In the genomic region with DNA sequence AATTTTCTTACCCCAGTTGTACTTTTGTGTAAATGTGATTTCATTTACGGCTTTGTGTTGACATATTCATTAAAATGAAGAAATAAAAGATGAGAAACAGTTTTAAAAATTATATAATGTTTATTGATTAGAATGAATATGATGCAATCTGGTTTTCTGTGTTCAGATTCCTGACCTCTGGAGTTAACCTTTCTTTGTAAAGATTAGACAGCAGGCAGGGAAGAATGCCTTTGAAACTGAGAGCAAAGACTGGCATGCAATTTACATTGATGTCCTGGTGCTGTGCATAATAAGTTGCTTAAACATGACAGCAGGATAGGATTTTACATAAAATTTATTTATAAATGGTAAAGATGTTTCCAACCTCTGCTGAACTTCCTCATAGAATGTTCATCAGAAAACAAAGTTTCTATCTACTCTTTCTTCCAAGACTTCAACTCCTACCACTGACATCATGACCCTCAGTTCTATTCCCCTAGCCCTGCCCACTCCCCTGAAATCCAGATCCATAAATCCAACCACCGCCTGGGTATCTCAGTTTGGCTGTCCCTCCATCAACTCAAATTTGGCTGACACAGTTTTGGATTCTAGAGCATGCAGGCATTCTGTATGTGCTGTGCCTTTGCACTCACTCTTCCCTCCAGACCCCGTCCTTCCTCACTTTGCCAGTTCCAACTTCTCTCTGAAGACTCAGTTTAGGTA, we compare ENCODE assay signal across 24 cellular contexts. TPM values are rescaled to one million over a fixed set of nuclear protein-coding genes. Genes with fewer than 3 reads are reported as not detected.
DNase-seq lines count a peak whose midpoint lies in the region; ATAC-seq lines count a peak whose summit lies in the region.
"Had no signal": no experiment of that assay in that cellular context is flagged by ENCODE, and none has a peak within 500 bp of the region (broad histone marks: within the 10 kb centered on the region; RNA-seq: fewer than 3 reads in every experiment).

No MANE protein-coding gene starts in this region.

- H3K4me3 Mint-ChIP-seq in stimulated activated naive B cell treated with anti-CD40 and anti-IgM and Interleukin-4, amounts not matched to agents 10 μg/mL and 1 μg/mL and 100 μg/mL, for 72 hours, result no peak overlapping the region
- no peak overlapping the region for H3K4me3 Mint-ChIP-seq in T-helper 17 cell
- H3K4me3 Mint-ChIP-seq: stimulated activated effector memory CD8-positive, alpha-beta T cell treated with anti-CD3 and anti-CD28 coated beads, Interleukin-12 subunit alpha, Interleukin-12 subunit beta, amount 100 ng/mL, for 72 hours had no signal

- H4K8ac ChIP-seq in mesenchymal stem cell (ENCODE audit: low read length), result no peak overlapping the region

- H3K4ac ChIP-seq in mesenchymal stem cell (ENCODE audit: low read depth in 1 of 2, low read length in 2 of 2), result no peak overlapping the region

- peaks cover 7 to 8% of the 10 kb centered on the region in 2 donors for H3K27me3 Mint-ChIP-seq in stimulated activated naive B cell treated with anti-CD40 and anti-IgM and Interleukin-4, amounts not matched to agents 10 μg/mL and 1 μg/mL and 100 μg/mL, for 72 hours
- peaks cover 5% of the 10 kb centered on the region for H3K27me3 Mint-ChIP-seq in T-helper 17 cell

- ATAC-seq in stimulated activated naive B cell treated with anti-CD40 and anti-IgM and Interleukin-4, amounts not matched to agents 10 μg/mL and 1 μg/mL and 100 μg/mL, for 72 hours (replicated peaks), result no peak
- ATAC-seq in T-helper 17 cell, result no peak
- ATAC-seq: lower lobe of right lung; stimulated activated effector memory CD8-positive, alpha-beta T cell treated with anti-CD3 and anti-CD28 coated beads, Interleukin-12 subunit alpha, Interleukin-12 subunit beta, amount 100 ng/mL, for 72 hours had no signal

- H2BK12ac ChIP-seq in mesenchymal stem cell (ENCODE audit: low read length in 2 of 2), result no peak overlapping the region

- H3K36me3 Mint-ChIP-seq in stimulated activated naive B cell treated with anti-CD40 and anti-IgM and Interleukin-4, amounts not matched to agents 10 μg/mL and 1 μg/mL and 100 μg/mL, for 72 hours, result peaks cover 6 to 17% of the 10 kb centered on the region in 2 donors
- H3K36me3 Mint-ChIP-seq in T-helper 17 cell (ENCODE audit: low read depth), result no peaks in the 10 kb centered on the region
- H3K36me3 Mint-ChIP-seq: stimulated activated effector memory CD8-positive, alpha-beta T cell treated with anti-CD3 and anti-CD28 coated beads, Interleukin-12 subunit alpha, Interleukin-12 subunit beta, amount 100 ng/mL, for 72 hours had no signal

- H3K36me3 ChIP-seq in HUES48 (ENCODE audit: control insufficient read depth, insufficient read depth, low read length) (no peaks in the 10 kb centered on the region), endocrine pancreas (ENCODE audit: control insufficient read depth, insufficient read depth, low read length) (no peaks in the 10 kb centered on the region), mesenchymal stem cell (ENCODE audit: control insufficient read depth in 1 of 2, insufficient read depth in 2 of 2, low read depth in 1 of 2, low read length in 2 of 2) (peaks cover 0 to 2% of the 10 kb centered on the region in 2 experiments)
- H3K36me3 ChIP-seq: esophagus squamous epithelium, HAP-1, lower lobe of right lung, MG63, spleen had no signal

- no peaks in the 10 kb centered on the region for H3K27me3 ChIP-seq in HUES48 (ENCODE audit: control insufficient read depth, insufficient read depth, low read length)
- H3K27me3 ChIP-seq in endocrine pancreas (ENCODE audit: control insufficient read depth, insufficient read depth, low read length), result no peaks in the 10 kb centered on the region
- H3K27me3 ChIP-seq in mesenchymal stem cell (ENCODE audit: control insufficient read depth in 1 of 2, insufficient read depth in 1 of 2, low read length in 2 of 2), result no peaks in the 10 kb centered on the region
- H3K27me3 ChIP-seq: BLaER1 treated with 17β-estradiol and CSF1 and Interleukin-3, amounts not matched to agents 10 nM and 100 nM; MG63; spleen had no signal

- peak overlapping the region; percentile 16 for H3K27ac Mint-ChIP-seq in stimulated activated naive B cell treated with anti-CD40 and anti-IgM and Interleukin-4, amounts not matched to agents 10 μg/mL and 1 μg/mL and 100 μg/mL, for 72 hours
- H3K27ac Mint-ChIP-seq in T-helper 17 cell, result no peak overlapping the region
- H3K27ac Mint-ChIP-seq: stimulated activated effector memory CD8-positive, alpha-beta T cell treated with anti-CD3 and anti-CD28 coated beads, Interleukin-12 subunit alpha, Interleukin-12 subunit beta, amount 100 ng/mL, for 72 hours had no signal

- no peak overlapping the region for H3K4me2 ChIP-seq in mesenchymal stem cell (ENCODE audit: low read length, poor library complexity, severe bottlenecking)
- H3K4me2 ChIP-seq: PC-9 had no signal

- H3K27ac ChIP-seq in HUES48 (ENCODE audit: low read depth, low read length) (peak overlapping the region; percentile 97), mesenchymal stem cell (ENCODE audit: low read length, poor library complexity, severe bottlenecking) (no peak overlapping the region)
- H3K27ac ChIP-seq: BLaER1 treated with 17β-estradiol and CSF1 and Interleukin-3, amounts not matched to agents 10 nM and 100 nM; esophagus squamous epithelium; HL-60; lower lobe of right lung; PC-9 had no signal

- no peak overlapping the region for H2BK5ac ChIP-seq in mesenchymal stem cell (ENCODE audit: low read depth, low read length, poor library complexity, severe bottlenecking)

- H4K91ac ChIP-seq in mesenchymal stem cell (ENCODE audit: low read length), result no peak overlapping the region

- H3K4me1 Mint-ChIP-seq in stimulated activated naive B cell treated with anti-CD40 and anti-IgM and Interleukin-4, amounts not matched to agents 10 μg/mL and 1 μg/mL and 100 μg/mL, for 72 hours, result peaks cover 11 to 22% of the 10 kb centered on the region in 2 donors
- H3K4me1 Mint-ChIP-seq in T-helper 17 cell, result peaks cover 5% of the 10 kb centered on the region
- H3K4me1 Mint-ChIP-seq: stimulated activated effector memory CD8-positive, alpha-beta T cell treated with anti-CD3 and anti-CD28 coated beads, Interleukin-12 subunit alpha, Interleukin-12 subunit beta, amount 100 ng/mL, for 72 hours had no signal

- no peak overlapping the region for H3K4me3 ChIP-seq in HUES48 (ENCODE audit: low read depth, low read length)
- H3K4me3 ChIP-seq in endocrine pancreas (ENCODE audit: control insufficient read depth, insufficient read depth, low read length), result peak overlapping the region; percentile 61
- no peak overlapping the region for H3K4me3 ChIP-seq in mesenchymal stem cell (ENCODE audit: insufficient read depth in 1 of 2, low read depth in 1 of 2, low read length in 2 of 2)
- H3K4me3 ChIP-seq: esophagus squamous epithelium, HAP-1, lower lobe of right lung, MG63, PC-9, spleen had no signal

- DNase-seq in mesenchymal stem cell (no peak), T-helper 17 cell (no peak), hippocampal formation (lab: John Stamatoyannopoulos, UW) (no peak), HuH-7 (ENCODE audit: low spot score) (no peak)
- DNase-seq in stimulated activated naive B cell treated with anti-CD40 and anti-IgM and Interleukin-4, amounts not matched to agents 10 μg/mL and 1 μg/mL and 100 μg/mL, for 72 hours, result no peak
- no peak for DNase-seq in activated CD8-positive, alpha-beta memory T cell treated with anti-CD3 and anti-CD28 coated beads for 24 hours
- DNase-seq: activated CD4-positive, alpha-beta T cell treated with anti-CD3 and anti-CD28 coated beads for 1 hour; activated T-cell treated with anti-CD3 and anti-CD28 coated beads, Interleukin-2, amount 50 U/mL, for 1 hour; effector memory CD4-positive, alpha-beta T cell; esophagus squamous epithelium; lower lobe of right lung; MG63; NCI-H1417; PC-9; SIG-M5; spleen; stimulated activated CD4-positive, alpha-beta T cell treated with anti-CD3 and anti-CD28 coated beads, Interleukin-2, amount 100 ng/mL, for 48 hours had no signal

- no peak overlapping the region for H2AFZ ChIP-seq in mesenchymal stem cell (ENCODE audit: low read depth, low read length)
- H2AFZ ChIP-seq: PC-9 had no signal

- H3K18ac ChIP-seq in mesenchymal stem cell (ENCODE audit: low read depth in 1 of 2, low read length in 2 of 2), result no peak overlapping the region

- H3K9me3 Mint-ChIP-seq in stimulated activated naive B cell treated with anti-CD40 and anti-IgM and Interleukin-4, amounts not matched to agents 10 μg/mL and 1 μg/mL and 100 μg/mL, for 72 hours, result peaks cover 7 to 11% of the 10 kb centered on the region in 2 donors
- H3K9me3 Mint-ChIP-seq: stimulated activated effector memory CD8-positive, alpha-beta T cell treated with anti-CD3 and anti-CD28 coated beads, Interleukin-12 subunit alpha, Interleukin-12 subunit beta, amount 100 ng/mL, for 72 hours had no signal

- peak overlapping the region; percentile 33; the same call in 1 of the 2 replicates for H3K9ac ChIP-seq in HUES48 (ENCODE audit: low read depth, low read length)
- no peak overlapping the region for H3K9ac ChIP-seq in endocrine pancreas (ENCODE audit: control insufficient read depth, insufficient read depth, low read length)
- no peak overlapping the region for H3K9ac ChIP-seq in mesenchymal stem cell (ENCODE audit: low read length)
- H3K9ac ChIP-seq: BLaER1 treated with 17β-estradiol and CSF1 and Interleukin-3, amounts not matched to agents 10 nM and 100 nM had no signal

- no peak overlapping the region for H2BK120ac ChIP-seq in mesenchymal stem cell (ENCODE audit: low read depth, low read length)

- H3K4me1 ChIP-seq in HUES48 (ENCODE audit: control insufficient read depth, insufficient read depth, low read length) (peaks cover 48% of the 10 kb centered on the region), endocrine pancreas (ENCODE audit: control insufficient read depth, insufficient read depth, low read length) (peaks cover 14% of the 10 kb centered on the region), mesenchymal stem cell (ENCODE audit: control insufficient read depth, insufficient read depth, low read depth, low read length) (peaks cover 2% of the 10 kb centered on the region)

- H3K14ac ChIP-seq in mesenchymal stem cell (ENCODE audit: low read length in 2 of 2), result no peak overlapping the region

- WGBS in mesenchymal stem cell, result 84% methylated on average over 2 of the region's 3 CpGs

- H2AK5ac ChIP-seq in mesenchymal stem cell (ENCODE audit: low read length, severe bottlenecking), result peak overlapping the region; percentile 96

- H3K23ac ChIP-seq in mesenchymal stem cell (ENCODE audit: low read length in 2 of 2), result no peak overlapping the region

- H2BK15ac ChIP-seq in mesenchymal stem cell (ENCODE audit: low read depth, poor library complexity, severe bottlenecking), result no peak overlapping the region

- no peaks in the 10 kb centered on the region for H3K79me1 ChIP-seq in mesenchymal stem cell (replicated peaks; ENCODE audit: low read length, poor library complexity, severe bottlenecking)

- no peaks in the 10 kb centered on the region for H3K9me3 ChIP-seq in HUES48 (ENCODE audit: control insufficient read depth, insufficient read depth, low read length)
- no peaks in the 10 kb centered on the region for H3K9me3 ChIP-seq in endocrine pancreas (ENCODE audit: control insufficient read depth, low read length)
- no peaks in the 10 kb centered on the region for H3K9me3 ChIP-seq in mesenchymal stem cell (ENCODE audit: control insufficient read depth, low read length)
- H3K9me3 ChIP-seq in T-helper 17 cell (ENCODE audit: control insufficient read depth, low read length, poor library complexity, severe bottlenecking), result no peaks in the 10 kb centered on the region
- H3K9me3 ChIP-seq: esophagus squamous epithelium, HAP-1, lower lobe of right lung, MG63 had no signal

RNA-seq across cellular contexts. Expression of a gene that starts 1.7 kb away (rescaled TPM):
- 0.12 TPM for polyA plus RNA-seq in mesenchymal stem cell (2013, experiment 1 of 2)
- 0.07 TPM for polyA plus RNA-seq in mesenchymal stem cell (2013, experiment 2 of 2)
- total RNA-seq in T-helper 17 cell, result 10 to 100 TPM in 1 of 2 donors, 1 to 10 TPM in 1; 2.8 to 19.1 TPM
- polyA plus RNA-seq: keratinocyte had no signal
